26 cellular contexts compared by ENCODE assay signal in genomic region chr1:151529781-151530180, GRCh38.
"Had no signal": no experiment of that assay in that cellular context is flagged by ENCODE, and none has a peak within 500 bp of the region (broad histone marks: within the 10 kb centered on the region; RNA-seq: fewer than 3 reads in every experiment).

No MANE protein-coding gene starts in this region.

- H3K9me3 ChIP-seq: left lung, lower lobe of right lung, ovary, right atrium auricular region, right lobe of liver, stomach, testis, thyroid gland, transverse colon, upper lobe of left lung had no signal

- H3K4me2 ChIP-seq: neural progenitor cell had no signal

- H3K4me1 Mint-ChIP-seq: immature natural killer cell; naive thymus-derived CD8-positive, alpha-beta T cell; nephron had no signal

- H3K27me3 Mint-ChIP-seq: naive thymus-derived CD8-positive, alpha-beta T cell; progenitor cell of endocrine pancreas had no signal

- H3K4me3 ChIP-seq: left lung, lower lobe of right lung, neural progenitor cell, ovary, right atrium auricular region, right lobe of liver, stomach, testis, thyroid gland, transverse colon, upper lobe of left lung had no signal

- H3K36me3 ChIP-seq: neural progenitor cell, ovary, right atrium auricular region had no signal

- H3K9me3 Mint-ChIP-seq: immature natural killer cell; naive thymus-derived CD8-positive, alpha-beta T cell; nephron; neural progenitor cell; stimulated activated naive B cell treated with anti-CD40 and anti-IgM and Interleukin-4, amounts not matched to agents 10 μg/mL and 1 μg/mL and 100 μg/mL, for 72 hours had no signal

- H3K27ac Mint-ChIP-seq: immature natural killer cell; naive thymus-derived CD8-positive, alpha-beta T cell; nephron; neural progenitor cell; stimulated activated naive B cell treated with anti-CD40 and anti-IgM and Interleukin-4, amounts not matched to agents 10 μg/mL and 1 μg/mL and 100 μg/mL, for 72 hours had no signal

- H3K4me3 Mint-ChIP-seq: immature natural killer cell; naive thymus-derived CD8-positive, alpha-beta T cell; nephron; neural progenitor cell; stimulated activated naive B cell treated with anti-CD40 and anti-IgM and Interleukin-4, amounts not matched to agents 10 μg/mL and 1 μg/mL and 100 μg/mL, for 72 hours had no signal

- H3K4me1 ChIP-seq: left lung, lower lobe of right lung, neural progenitor cell, right atrium auricular region, right lobe of liver, stomach, testis, thyroid gland, transverse colon, upper lobe of left lung had no signal

- ATAC-seq: left colon; left lung; naive thymus-derived CD8-positive, alpha-beta T cell; right lobe of liver; stimulated activated naive B cell treated with anti-CD40 and anti-IgM and Interleukin-4, amounts not matched to agents 10 μg/mL and 1 μg/mL and 100 μg/mL, for 72 hours; stimulated activated naive CD8-positive, alpha-beta T cell treated with anti-CD3 and anti-CD28 coated beads, Interleukin-15, Interleukin-2, amounts not matched to agents 100 U/mL and 50 U/mL, for 24 hours had no signal

- H2AFZ ChIP-seq: neural progenitor cell had no signal

- H3K9ac ChIP-seq: neural progenitor cell had no signal

- H3K27me3 ChIP-seq: left lung, neural progenitor cell, ovary, right atrium auricular region, right lobe of liver, stomach, testis, thyroid gland, transverse colon, upper lobe of left lung had no signal

- DNase-seq: hypothalamus; immature natural killer cell; kidney; left colon; left lung; lower lobe of right lung; mammary epithelial cell; mesenchymal stem cell; naive thymus-derived CD8-positive, alpha-beta T cell; stimulated activated CD4-positive, alpha-beta T cell treated with anti-CD3 and anti-CD28 coated beads, Interleukin-12 subunit alpha, Interleukin-12 subunit beta, amount 100 ng/mL, for 4 hours; stimulated activated CD4-positive, alpha-beta T cell treated with anti-CD3 and anti-CD28 coated beads, Interleukin-15, amount 100 ng/mL, for 24 hours; stimulated activated CD4-positive, alpha-beta T cell treated with anti-CD3 and anti-CD28 coated beads, Interleukin-2, amount 100 ng/mL, for 24 hours; stimulated activated CD4-positive, alpha-beta T cell treated with anti-CD3 and anti-CD28 coated beads, Interleukin-4, amount 100 ng/mL, for 1 hour; stimulated activated naive B cell treated with anti-CD40 and anti-IgM and Interleukin-4, amounts not matched to agents 10 μg/mL and 1 μg/mL and 100 μg/mL, for 72 hours; stimulated activated naive CD8-positive, alpha-beta T cell treated with anti-CD3 and anti-CD28 coated beads, Interleukin-15, Interleukin-2, amounts not matched to agents 100 U/mL and 50 U/mL, for 24 hours; stomach; testis; thyroid gland; transverse colon had no signal

- H3K27ac ChIP-seq: left lung, lower lobe of right lung, neural progenitor cell, ovary, right atrium auricular region, right lobe of liver, stomach, testis, thyroid gland, transverse colon, upper lobe of left lung had no signal

- H3K36me3 Mint-ChIP-seq: immature natural killer cell; naive thymus-derived CD8-positive, alpha-beta T cell had no signal
